In the genomic region with DNA sequence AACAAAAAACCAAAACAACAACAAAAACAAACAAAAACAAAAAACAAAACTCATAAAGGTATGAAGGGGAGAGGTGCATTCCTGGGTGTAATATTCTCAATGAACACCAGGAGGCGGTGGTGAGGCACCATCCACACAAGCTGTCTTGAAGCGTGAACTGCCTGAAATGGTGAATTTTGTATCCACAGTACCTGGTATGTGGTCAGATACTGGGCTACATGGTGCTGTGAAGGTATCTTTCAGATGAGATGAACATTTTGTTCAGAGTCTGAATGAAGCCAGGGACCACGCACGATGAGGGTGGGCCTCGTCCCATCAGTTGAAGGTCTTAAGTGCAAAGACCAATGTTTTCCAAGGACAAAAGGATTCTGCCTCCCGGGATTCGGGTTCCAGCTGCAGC, we compare ENCODE assay signal across 8 cellular contexts. TPM values are rescaled to one million over a fixed set of nuclear protein-coding genes. Genes with fewer than 3 reads are reported as not detected.
A peak's percentile ranks its signal among the peaks of the same experiment; 100 is the strongest.
DNase-seq lines count a peak whose midpoint lies in the region; ATAC-seq and TF ChIP-seq lines count a peak whose summit lies in the region.

No MANE protein-coding gene starts in this region.

- TF ChIP-seq POLR2A in Peyer's patch (IDR thresholded peaks at IDR 0.05) (no peak), gastrocnemius medialis (IDR thresholded peaks at IDR 0.05) (no peak)

- POLR2A ChIA-PET in A673 (lab: Charles Lee; ENCODE audit: low non-redundant PET), result no interaction called here

- CTCF ChIA-PET in A673 (lab: Charles Lee), result no interaction called here

- no TSS peak for BruUV-seq in A673 (replicated peaks; lab: Mats Ljungman, UMichigan)

- intact Hi-C loops in A673 (cut with micrococcal nuclease; ENCODE audit: unreplicated experiment), result loop anchor here (10.0 kb wide), 1 partner anchor 51 kb away; no protein-coding TSS in a partner anchor
- intact Hi-C loops in gastrocnemius medialis (cut with DNase I; ENCODE audit: low total_unique reads), result no loop called here

- peak; percentile 53 for DNase-seq in A673 (ENCODE audit: low spot score)
- DNase-seq in Peyer's patch, result peak in 1 of 3 donors; percentile 67
- peak; percentile 15 for DNase-seq in central memory CD4-positive, alpha-beta T cell
- DNase-seq in gastrocnemius medialis, result no peak
- DNase-seq in NCI-H1048 (lab: John Stamatoyannopoulos, UW), result no peak

- H3K27me3 ChIP-seq in A673 (replicated peaks; ENCODE audit: insufficient read depth, low read depth, low read length, poor library complexity), result no peaks in the 10 kb centered on the region
- no peaks in the 10 kb centered on the region for H3K27me3 ChIP-seq in Peyer's patch
- no peaks in the 10 kb centered on the region for H3K27me3 ChIP-seq in neutrophil
- no peaks in the 10 kb centered on the region for H3K27me3 ChIP-seq in gastrocnemius medialis

- H3K4me3 ChIP-seq in A673 (ENCODE audit: low read depth, low read length, poor library complexity, severe bottlenecking), result no peak overlapping the region
- H3K4me3 ChIP-seq in Peyer's patch, result no peak overlapping the region
- H3K4me3 ChIP-seq in neutrophil (ENCODE audit: low read depth in 1 of 2, low read length in 1 of 2), result no peak overlapping the region
- no peak overlapping the region for H3K4me3 ChIP-seq in gastrocnemius medialis

- H3K36me3 ChIP-seq in A673 (ENCODE audit: insufficient read depth, low read length, poor library complexity, severe bottlenecking) (no peaks in the 10 kb centered on the region), Peyer's patch (no peaks in the 10 kb centered on the region), neutrophil (no peaks in the 10 kb centered on the region), gastrocnemius medialis (no peaks in the 10 kb centered on the region)

- H3K4me1 ChIP-seq in A673 (ENCODE audit: insufficient read depth, low read length, poor library complexity, severe bottlenecking) (no peaks in the 10 kb centered on the region), Peyer's patch (no peaks in the 10 kb centered on the region), neutrophil (ENCODE audit: control insufficient read depth in 1 of 2, insufficient read depth in 1 of 2, low read depth in 1 of 2, low read length in 1 of 2) (no peaks in the 10 kb centered on the region), gastrocnemius medialis (no peaks in the 10 kb centered on the region)

- peak; percentile 80 for TF ChIP-seq CTCF in A673 (conservative IDR thresholded peaks at IDR 0.05; ENCODE audit: low read depth, low read length)
- peak; percentile 82 for TF ChIP-seq CTCF in GM12872 (IDR thresholded peaks at IDR 0.05; ENCODE audit: insufficient read depth, low read depth, low read length)
- peak in 5 of 6 experiments; percentile 38 to 71 (median 63) for TF ChIP-seq CTCF in Peyer's patch (IDR thresholded peaks at IDR 0.05)
- peak; percentile 80 for TF ChIP-seq CTCF in neutrophil (IDR thresholded peaks at IDR 0.05)
- peak in 1 of 5 experiments; percentile 9 for TF ChIP-seq CTCF in gastrocnemius medialis (IDR thresholded peaks at IDR 0.05 in 4 of 5, conservative IDR thresholded peaks at IDR 0.05 in 1 of 5)

- ATAC-seq in gastrocnemius medialis (no peak), HG03135 (IDR thresholded peaks at IDR 0.05; ENCODE audit: unreplicated experiment) (no peak)

- H3K9me3 ChIP-seq in A673 (ENCODE audit: low read depth, low read length, poor library complexity, severe bottlenecking) (no peaks in the 10 kb centered on the region), Peyer's patch (no peaks in the 10 kb centered on the region), neutrophil (no peaks in the 10 kb centered on the region), gastrocnemius medialis (no peaks in the 10 kb centered on the region)

- in situ Hi-C loops in gastrocnemius medialis (cut with MboI; ENCODE audit: low sequenced_read_pairs in 4 of 4), result loop anchor here in 2 of 4 donors (25.0 kb wide), 1 partner anchor 914 kb away; no protein-coding TSS in a partner anchor

- H3K27ac ChIP-seq in A673 (ENCODE audit: low read depth, low read length, poor library complexity, severe bottlenecking) (no peak overlapping the region), Peyer's patch (no peak overlapping the region), neutrophil (no peak overlapping the region), gastrocnemius medialis (no peak overlapping the region)

RNA-seq across cellular contexts. Expression of gene ASMT, which starts 58.5 kb away (rescaled TPM):
- total RNA-seq in A673 (2021), result not detected in 2 replicates
- 10 to 100 TPM in 1 of 4 donors, not detected in 3; 12.4 TPM for total RNA-seq in Peyer's patch
- not detected for total RNA-seq in gastrocnemius medialis

Comparison
In these comparisons a context has a peak if more than half of its experiments do, and no peak if none do; other contexts are left out.
1. DNase-seq: peak in A673 (single experiment) and central memory CD4-positive, alpha-beta T cell (single experiment); none in gastrocnemius medialis (0 of 2) and NCI-H1048 (single experiment).